In the genomic region with DNA sequence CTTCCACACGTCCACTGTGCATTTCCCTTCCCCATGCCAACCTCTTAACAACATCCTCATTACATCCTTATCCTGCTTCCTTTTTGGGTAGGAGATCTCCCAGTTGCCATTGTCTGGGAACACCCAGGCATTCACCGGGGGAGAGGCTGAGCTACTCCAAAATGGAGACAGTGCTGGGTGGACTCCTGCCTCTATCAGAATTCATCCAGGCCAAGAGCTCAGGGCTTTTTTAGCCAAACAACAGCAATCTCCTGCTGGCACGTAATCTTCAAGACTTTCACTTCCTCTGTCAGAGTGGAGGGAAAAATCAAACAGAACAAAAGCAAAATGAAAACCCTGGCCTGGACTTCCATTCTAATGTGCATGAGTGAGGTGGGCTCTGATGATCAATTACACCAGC, we compare ENCODE assay signal across 11 cellular contexts.
DNase-seq lines count a peak whose midpoint lies in the region; ATAC-seq and TF ChIP-seq lines count a peak whose summit lies in the region.
"Had no signal": no experiment of that assay in that cellular context is flagged by ENCODE, and none has a peak within 500 bp of the region (broad histone marks: within the 10 kb centered on the region; RNA-seq: fewer than 3 reads in every experiment).

No MANE protein-coding gene starts in this region.

- H3K4me3 ChIP-seq in coronary artery (peak overlapping the region; percentile 21), skeletal muscle tissue (ENCODE audit: low read length in 3 of 3) (no peak overlapping the region)

- DNase-seq in GM19240 (ENCODE audit: insufficient read length, low spot score) = peak; percentile 28
- no peak for DNase-seq in coronary artery (ENCODE audit: low spot score)
- DNase-seq in NK-92 treated with Interleukin-12 subunit alpha and Interleukin-12 subunit beta, amount 100 ng/mL, for 24 hours (lab: John Stamatoyannopoulos, UW) = no peak
- DNase-seq in NCI-H2196 (lab: John Stamatoyannopoulos, UW; ENCODE audit: unreplicated experiment) = no peak
- no peak for DNase-seq in ureter (ENCODE audit: low spot score)
- DNase-seq: activated effector memory CD4-positive, alpha-beta T cell treated with Interleukin-2 at 50 U/mL for 16 hours; hippocampal formation; NCI-H446 had no signal

- H3K27me3 ChIP-seq in skeletal muscle tissue (ENCODE audit: control insufficient read depth in 3 of 3, insufficient read depth in 3 of 3, low read length in 3 of 3) = peaks cover 0 to 3% (median 2%) of the 10 kb centered on the region in 3 donors

- no peak overlapping the region for H3K9ac ChIP-seq in skeletal muscle tissue (ENCODE audit: low read depth in 1 of 3, low read length in 3 of 3)

- peak; percentile 69 for ATAC-seq in HG03460 (IDR thresholded peaks at IDR 0.05; ENCODE audit: unreplicated experiment)
- ATAC-seq in GM21381 (IDR thresholded peaks at IDR 0.05; ENCODE audit: unreplicated experiment) = no peak

- no peaks in the 10 kb centered on the region for H3K9me3 ChIP-seq in skeletal muscle tissue (ENCODE audit: control insufficient read depth in 3 of 3, low read length in 3 of 3)

- TF ChIP-seq CTCF in coronary artery (IDR thresholded peaks at IDR 0.05) = no peak

- peaks cover 16 to 29% (median 18%) of the 10 kb centered on the region in 3 donors for H3K4me1 ChIP-seq in skeletal muscle tissue (ENCODE audit: control insufficient read depth in 3 of 3, insufficient read depth in 3 of 3, low read length in 3 of 3)

- H3K36me3 ChIP-seq in skeletal muscle tissue (ENCODE audit: control insufficient read depth in 3 of 3, insufficient read depth in 3 of 3, low read length in 3 of 3) = no peaks in the 10 kb centered on the region

- H3K27ac ChIP-seq in coronary artery = peak overlapping the region; percentile 39 to 75
- peak overlapping the region; percentile 64 for H3K27ac ChIP-seq in skeletal muscle tissue (ENCODE audit: low read depth, low read length)
